In genomic region chr5:159112436-159112835, GRCh38 we compare ENCODE assay signal across 9 cellular contexts. TPM values are rescaled to one million over a fixed set of nuclear protein-coding genes. Genes with fewer than 3 reads are reported as not detected.
"Had no signal": no experiment of that assay in that cellular context is flagged by ENCODE, and none has a peak within 500 bp of the region (broad histone marks: within the 10 kb centered on the region; RNA-seq: fewer than 3 reads in every experiment).

No MANE protein-coding gene starts in this region.

- H3K4me3 ChIP-seq: GM12878 had no signal

- DNase-seq: GDM1, GF-D8 had no signal

- FAIRE-seq: G401.6, GM12878, GM12891, GM12892, GM18507, GM19239 had no signal

- ATAC-seq: GM12878 had no signal

RNA-seq across cellular contexts. Expression of gene EBF1, which starts 12.7 kb away (rescaled TPM):
- total RNA-seq: G401 had no signal
